3 cellular contexts compared by ENCODE assay signal in the genomic region with DNA sequence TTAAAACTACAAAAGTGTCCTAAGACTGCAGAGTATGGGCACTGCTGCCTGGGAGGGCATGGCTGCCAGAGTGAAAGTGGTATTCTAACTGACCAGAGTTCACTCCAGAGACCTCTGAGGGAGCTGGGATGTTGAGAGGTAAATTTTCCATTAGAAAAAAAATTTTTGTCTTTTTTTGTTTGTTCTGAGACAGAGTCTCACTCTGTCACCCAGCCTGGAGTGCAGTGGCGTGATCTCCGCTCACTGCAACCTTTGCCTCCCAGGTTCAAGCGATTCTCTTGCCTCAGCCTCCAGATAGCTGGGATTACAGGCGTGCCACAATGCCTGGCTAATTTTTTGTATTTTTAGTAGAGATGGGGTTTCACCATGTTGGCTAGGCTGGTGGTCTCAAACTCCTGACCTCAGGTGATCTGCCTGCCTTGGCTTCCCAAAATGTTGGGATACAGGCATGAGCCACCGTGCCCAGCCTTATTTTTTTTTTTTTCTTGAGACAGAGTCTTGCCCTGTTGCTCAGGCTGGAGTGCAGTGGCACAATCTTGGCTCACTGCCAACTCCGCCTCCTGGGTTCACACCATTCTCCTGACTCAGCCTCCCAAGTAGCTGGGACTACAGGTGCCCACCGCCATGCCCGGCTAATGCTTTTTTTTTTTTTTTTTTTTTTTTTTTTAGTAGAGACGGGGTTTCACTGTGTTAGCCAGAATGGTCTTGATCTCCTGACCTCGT.
TF ChIP-seq lines count a peak whose summit lies in the region.

No MANE protein-coding gene starts in this region.

TF ChIP-seq in Ishikawa, 13 proteins besides CTCF, POLR2A, EP300 and RAD21:
- TF ChIP-seq NFIC (IDR thresholded peaks at IDR 0.05): peak; percentile 26; the same call in 1 of the 2 replicates

TF ChIP-seq in K562, 482 proteins besides CTCF, POLR2A, EP300 and RAD21:
- TF ChIP-seq NFIX (CRISPR knock-in tag; IDR thresholded peaks at IDR 0.05; ENCODE audit: low read depth) (peak; percentile 77), NFIC (IDR thresholded peaks at IDR 0.05) (peak; percentile 97)

TF ChIP-seq in liver, 16 proteins besides CTCF, POLR2A, EP300 and RAD21:
- TF ChIP-seq SP1 (IDR thresholded peaks at IDR 0.05) (peak; percentile 78), HNF4G (IDR thresholded peaks at IDR 0.05) (peak; percentile 61), TAF1 (conservative IDR thresholded peaks at IDR 0.05) (peak; percentile 39), YY1 (IDR thresholded peaks at IDR 0.05) (peak; percentile 35), RXRA (IDR thresholded peaks at IDR 0.05) (peak; percentile 62), HNF4A (conservative IDR thresholded peaks at IDR 0.05) (peak; percentile 90 to 93)
TF ChIP-seq in liver: peak in this region for 6; not testable (repeated sequence) for 10.
